ENCODE assay signal across 1 cellular context in genomic region chr9:21402387-21403247, GRCh38.
TF ChIP-seq lines count a peak whose summit lies in the region.

No MANE protein-coding gene starts in this region.

TF ChIP-seq in H1, 55 proteins besides CTCF, POLR2A, EP300 and RAD21:
- TF ChIP-seq ZNF274 (IDR thresholded peaks at IDR 0.05; ENCODE audit: borderline replicate concordance, extremely low read depth, low read length), result no peak
- peak; percentile 62 for TF ChIP-seq ASH2L (IDR thresholded peaks at IDR 0.05; ENCODE audit: low read length)
- TF ChIP-seq SIN3A (conservative IDR thresholded peaks at IDR 0.05 in 1 of 2, IDR thresholded peaks at IDR 0.05 in 1 of 2; ENCODE audit: low read depth in 1 of 2, low read length in 2 of 2), result 0 out of 4 replicates have a peak, but pooled peaks of 1 of the 2 experiments have one; percentile 23
- TF ChIP-seq EZH2 (IDR thresholded peaks at IDR 0.05; ENCODE audit: low read depth, low read length, severe bottlenecking), result peak; percentile 56
- TF ChIP-seq CTBP2 (IDR thresholded peaks at IDR 0.05; ENCODE audit: borderline replicate concordance, insufficient read depth, insufficient read length, low read length), result no peak
- TF ChIP-seq, protein P1, sequence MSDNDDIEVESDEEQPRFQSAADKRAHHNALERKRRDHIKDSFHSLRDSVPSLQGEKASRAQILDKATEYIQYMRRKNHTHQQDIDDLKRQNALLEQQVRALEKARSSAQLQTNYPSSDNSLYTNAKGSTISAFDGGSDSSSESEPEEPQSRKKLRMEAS (IDR thresholded peaks at IDR 0.05), result peak; percentile 64
- TF ChIP-seq KDM4A (IDR thresholded peaks at IDR 0.05; ENCODE audit: low read depth, low read length, severe bottlenecking), result peak; percentile 90
- peak; percentile 59 for TF ChIP-seq SUZ12 (IDR thresholded peaks at IDR 0.05; ENCODE audit: low read length)
- TF ChIP-seq, protein P2, sequence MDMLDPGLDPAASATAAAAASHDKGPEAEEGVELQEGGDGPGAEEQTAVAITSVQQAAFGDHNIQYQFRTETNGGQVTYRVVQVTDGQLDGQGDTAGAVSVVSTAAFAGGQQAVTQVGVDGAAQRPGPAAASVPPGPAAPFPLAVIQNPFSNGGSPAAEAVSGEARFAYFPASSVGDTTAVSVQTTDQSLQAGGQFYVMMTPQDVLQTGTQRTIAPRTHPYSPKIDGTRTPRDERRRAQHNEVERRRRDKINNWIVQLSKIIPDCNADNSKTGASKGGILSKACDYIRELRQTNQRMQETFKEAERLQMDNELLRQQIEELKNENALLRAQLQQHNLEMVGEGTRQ (IDR thresholded peaks at IDR 0.05; ENCODE audit: low read length), result no peak
- peak; percentile 86 for TF ChIP-seq FOSL1 (IDR thresholded peaks at IDR 0.05; ENCODE audit: insufficient read depth, low read depth, low read length)
- no peak for TF ChIP-seq MAFK (IDR thresholded peaks at IDR 0.05; ENCODE audit: low read depth, low read length)
- TF ChIP-seq GABPA (IDR thresholded peaks at IDR 0.05; ENCODE audit: borderline replicate concordance, insufficient read depth, low read length), result 0 out of 2 replicates have a peak, but pooled peaks have one; percentile 37
- peak; percentile 85 for TF ChIP-seq E2F6 (IDR thresholded peaks at IDR 0.05)
- peak; percentile 62; the same call in 1 of the 2 replicates for TF ChIP-seq YY1 (IDR thresholded peaks at IDR 0.05; ENCODE audit: low read depth, low read length)
- TF ChIP-seq RBBP5 (IDR thresholded peaks at IDR 0.05; ENCODE audit: borderline replicate concordance, low read depth, low read length), result peak; percentile 32; the same call in 1 of the 2 replicates
- peak; percentile 53; the same call in 1 of the 2 replicates for TF ChIP-seq SP4 (IDR thresholded peaks at IDR 0.05; ENCODE audit: low read length)
- TF ChIP-seq CREB1 (IDR thresholded peaks at IDR 0.05), result no peak
- peak; percentile 71 for TF ChIP-seq TEAD4 (IDR thresholded peaks at IDR 0.05; ENCODE audit: low read depth, low read length)
